In the genomic region with DNA sequence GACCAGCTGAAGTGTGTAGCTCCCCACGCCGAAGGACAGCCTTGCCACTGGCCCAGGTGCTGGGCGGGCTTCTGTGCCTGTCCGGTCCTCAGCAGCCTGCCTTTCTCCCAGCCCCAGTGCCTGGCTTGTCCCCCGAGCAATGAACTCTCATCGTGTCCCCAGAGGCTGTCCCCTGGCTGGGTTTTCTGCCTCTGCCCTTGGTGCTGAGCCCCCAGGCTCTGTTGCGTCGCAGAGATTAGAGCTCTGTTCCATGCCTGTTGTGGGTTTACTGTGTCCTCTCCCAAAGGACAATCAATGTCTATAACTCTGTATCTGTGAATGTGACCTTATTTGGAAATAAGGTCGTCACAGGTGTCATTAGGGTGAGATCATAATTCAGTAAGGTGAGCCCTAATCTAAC, we compare ENCODE assay signal across 25 cellular contexts.
"Had no signal": no experiment of that assay in that cellular context is flagged by ENCODE, and none has a peak within 500 bp of the region (broad histone marks: within the 10 kb centered on the region; RNA-seq: fewer than 3 reads in every experiment).

No MANE protein-coding gene starts in this region.

- H3K9me3 Mint-ChIP-seq: activated CD8-positive, alpha-beta T cell treated with anti-CD3 and anti-CD28 coated beads for 36 hours; activated naive CD8-positive, alpha-beta T cell treated with anti-CD3 and anti-CD28 coated beads, Interleukin-2, amount 10 ng/mL, durations not matched to agents 7 days and 5 days; activated T-cell treated with anti-CD3 and anti-CD28 coated beads, Interleukin-2, amount 50 U/mL, for 72 hours; T-helper 1 cell treated with Interleukin-12 subunit alpha and Interleukin-12 subunit beta and Interleukin-4 antibody, amounts not matched to agents 30 μg/mL and 1 μg/mL, for 36 hours had no signal

- H3K4me1 ChIP-seq: breast epithelium, SJCRH30 had no signal

- H3K27ac Mint-ChIP-seq: activated CD8-positive, alpha-beta T cell treated with anti-CD3 and anti-CD28 coated beads for 36 hours; activated naive CD8-positive, alpha-beta T cell treated with anti-CD3 and anti-CD28 coated beads, Interleukin-2, amount 10 ng/mL, durations not matched to agents 7 days and 5 days; activated T-cell treated with anti-CD3 and anti-CD28 coated beads, Interleukin-2, amount 50 U/mL, for 72 hours; T-helper 1 cell treated with Interleukin-12 subunit alpha and Interleukin-12 subunit beta and Interleukin-4 antibody, amounts not matched to agents 30 μg/mL and 1 μg/mL, for 36 hours had no signal

- H3K4me3 ChIP-seq: breast epithelium, SJCRH30 had no signal

- ATAC-seq: activated CD4-positive, CD25-positive, alpha-beta regulatory T cell treated with anti-CD3 and anti-CD28 coated beads, Interleukin-2, amount 50 U/mL, for 24 hours; activated CD8-positive, alpha-beta T cell treated with anti-CD3 and anti-CD28 coated beads for 36 hours; activated T-cell treated with anti-CD3 and anti-CD28 coated beads, Interleukin-2, amount 50 U/mL, for 72 hours; Right ventricle myocardium inferior had no signal

- DNase-seq: activated CD4-positive, alpha-beta T cell treated with anti-CD3 and anti-CD28 coated beads for 4 hours; activated CD8-positive, alpha-beta memory T cell treated with anti-CD3 and anti-CD28 coated beads, Interleukin-2, amount 50 U/mL, for 4 hours; activated CD8-positive, alpha-beta T cell treated with anti-CD3 and anti-CD28 coated beads for 36 hours; activated naive CD4-positive, alpha-beta T cell treated with anti-CD3 and anti-CD28 coated beads, Interleukin-2, amount 50 U/mL, for 16 hours; activated naive CD8-positive, alpha-beta T cell treated with anti-CD3 and anti-CD28 coated beads, Interleukin-2, amount 10 ng/mL, durations not matched to agents 7 days and 5 days; activated T-cell treated with anti-CD3 and anti-CD28 coated beads, Interleukin-2, amount 50 U/mL, for 72 hours; aorta; central memory CD4-positive, alpha-beta T cell; MV-4-11; NCI-H1092 treated with DMSO at 0.1 percent for 48 hours; NCI-H1417 treated with DMSO at 0.1 percent for 48 hours; NCI-H1694; NCI-H2029; NCI-H2107; NCI-H345; NCI-H510A; NCI-H526 treated with DMSO at 0.1 percent for 48 hours; NCI-H82; RPMI8226; SJCRH30 had no signal

- H3K36me3 Mint-ChIP-seq: activated naive CD8-positive, alpha-beta T cell treated with anti-CD3 and anti-CD28 coated beads, Interleukin-2, amount 10 ng/mL, durations not matched to agents 7 days and 5 days had no signal

- H3K9ac ChIP-seq: KMS-11 had no signal

- H3K27ac ChIP-seq: breast epithelium, KMS-11, SJCRH30 had no signal

- H3K36me3 ChIP-seq: breast epithelium, SJCRH30 had no signal

- H3K9me3 ChIP-seq: breast epithelium, SJCRH30 had no signal

- H3K4me3 Mint-ChIP-seq: activated CD8-positive, alpha-beta T cell treated with anti-CD3 and anti-CD28 coated beads for 36 hours; activated naive CD8-positive, alpha-beta T cell treated with anti-CD3 and anti-CD28 coated beads, Interleukin-2, amount 10 ng/mL, durations not matched to agents 7 days and 5 days; activated T-cell treated with anti-CD3 and anti-CD28 coated beads, Interleukin-2, amount 50 U/mL, for 72 hours; T-helper 1 cell treated with Interleukin-12 subunit alpha and Interleukin-12 subunit beta and Interleukin-4 antibody, amounts not matched to agents 30 μg/mL and 1 μg/mL, for 36 hours had no signal

- H3K27me3 Mint-ChIP-seq: activated CD8-positive, alpha-beta T cell treated with anti-CD3 and anti-CD28 coated beads for 36 hours had no signal

- H3K4me2 ChIP-seq: KMS-11 had no signal
